In genomic region chr3:189172668-189173419, GRCh38 we compare ENCODE assay signal across 15 cellular contexts.
"Had no signal": no experiment of that assay in that cellular context is flagged by ENCODE, and none has a peak within 500 bp of the region (broad histone marks: within the 10 kb centered on the region; RNA-seq: fewer than 3 reads in every experiment).

No MANE protein-coding gene starts in this region.

- H3K9me3 Mint-ChIP-seq: activated T-helper 1 cell treated with anti-CD3 and anti-CD28 coated beads, Interleukin-12 subunit alpha, Interleukin-12 subunit beta, Interleukin-2, Interleukin-4 antibody, amounts not matched to agents 30 ng/mL and 10 ng/mL and 1 ng/mL, durations not matched to agents 14 hours and 24 hours and 36 hours; natural killer cell treated with Interleukin-12 subunit alpha and Interleukin-12 subunit beta and Interleukin-15 and Interleukin-18, amount 100 ng/mL, for 72 hours; stimulated activated naive B cell treated with anti-CD40 and anti-IgM and Interleukin-4, amounts not matched to agents 10 μg/mL and 1 μg/mL and 100 μg/mL, for 72 hours had no signal

- ATAC-seq: activated CD8-positive, alpha-beta memory T cell treated with anti-CD3 and anti-CD28 coated beads, Interleukin-2, amount 10 ng/mL, durations not matched to agents 7 days and 5 days; left ventricle myocardium superior; natural killer cell treated with Interleukin-12 subunit alpha and Interleukin-12 subunit beta and Interleukin-15 and Interleukin-18, amount 100 ng/mL, for 72 hours; stimulated activated naive B cell treated with anti-CD40 and anti-IgM and Interleukin-4, amounts not matched to agents 10 μg/mL and 1 μg/mL and 100 μg/mL, for 72 hours had no signal

- DNase-seq: activated CD4-positive, alpha-beta T cell treated with anti-CD3 and anti-CD28 coated beads, Interleukin-2, amount 50 U/mL, for 4 hours; activated CD4-positive, CD25-positive, alpha-beta regulatory T cell; activated CD8-positive, alpha-beta memory T cell treated with anti-CD3 and anti-CD28 coated beads, Interleukin-2, amount 10 ng/mL, durations not matched to agents 7 days and 5 days; activated naive CD4-positive, alpha-beta T cell; amniotic stem cell; kidney glomerular epithelial cell; left ventricle myocardium superior; mesenchymal stem cell; nucleus accumbens; posterior cingulate gyrus; stimulated activated CD4-positive, alpha-beta T cell treated with anti-CD3 and anti-CD28 coated beads, Interleukin-2, amount 100 ng/mL, for 48 hours; stimulated activated naive B cell treated with anti-CD40 and anti-IgM and Interleukin-4, amounts not matched to agents 10 μg/mL and 1 μg/mL and 100 μg/mL, for 72 hours; trophoblast cell had no signal

- H3K4me3 Mint-ChIP-seq: activated CD8-positive, alpha-beta memory T cell treated with anti-CD3 and anti-CD28 coated beads, Interleukin-2, amount 10 ng/mL, durations not matched to agents 7 days and 5 days; activated T-helper 1 cell treated with anti-CD3 and anti-CD28 coated beads, Interleukin-12 subunit alpha, Interleukin-12 subunit beta, Interleukin-2, Interleukin-4 antibody, amounts not matched to agents 30 ng/mL and 10 ng/mL and 1 ng/mL, durations not matched to agents 14 hours and 24 hours and 36 hours; natural killer cell treated with Interleukin-12 subunit alpha and Interleukin-12 subunit beta and Interleukin-15 and Interleukin-18, amount 100 ng/mL, for 72 hours; stimulated activated naive B cell treated with anti-CD40 and anti-IgM and Interleukin-4, amounts not matched to agents 10 μg/mL and 1 μg/mL and 100 μg/mL, for 72 hours had no signal

- H3K27me3 Mint-ChIP-seq: activated CD8-positive, alpha-beta memory T cell treated with anti-CD3 and anti-CD28 coated beads, Interleukin-2, amount 10 ng/mL, durations not matched to agents 7 days and 5 days had no signal

- H3K27ac Mint-ChIP-seq: activated CD8-positive, alpha-beta memory T cell treated with anti-CD3 and anti-CD28 coated beads, Interleukin-2, amount 10 ng/mL, durations not matched to agents 7 days and 5 days; activated T-helper 1 cell treated with anti-CD3 and anti-CD28 coated beads, Interleukin-12 subunit alpha, Interleukin-12 subunit beta, Interleukin-2, Interleukin-4 antibody, amounts not matched to agents 30 ng/mL and 10 ng/mL and 1 ng/mL, durations not matched to agents 14 hours and 24 hours and 36 hours; natural killer cell treated with Interleukin-12 subunit alpha and Interleukin-12 subunit beta and Interleukin-15 and Interleukin-18, amount 100 ng/mL, for 72 hours; stimulated activated naive B cell treated with anti-CD40 and anti-IgM and Interleukin-4, amounts not matched to agents 10 μg/mL and 1 μg/mL and 100 μg/mL, for 72 hours had no signal

- H3K36me3 Mint-ChIP-seq: activated CD8-positive, alpha-beta memory T cell treated with anti-CD3 and anti-CD28 coated beads, Interleukin-2, amount 10 ng/mL, durations not matched to agents 7 days and 5 days; natural killer cell treated with Interleukin-12 subunit alpha and Interleukin-12 subunit beta and Interleukin-15 and Interleukin-18, amount 100 ng/mL, for 72 hours; stimulated activated naive B cell treated with anti-CD40 and anti-IgM and Interleukin-4, amounts not matched to agents 10 μg/mL and 1 μg/mL and 100 μg/mL, for 72 hours had no signal

- H3K4me1 Mint-ChIP-seq: activated CD8-positive, alpha-beta memory T cell treated with anti-CD3 and anti-CD28 coated beads, Interleukin-2, amount 10 ng/mL, durations not matched to agents 7 days and 5 days; stimulated activated naive B cell treated with anti-CD40 and anti-IgM and Interleukin-4, amounts not matched to agents 10 μg/mL and 1 μg/mL and 100 μg/mL, for 72 hours had no signal
